In genomic region chr4:134695433-134695832, GRCh38 we compare ENCODE assay signal across 1 cellular context.
TF ChIP-seq lines count a peak whose summit lies in the region.

No MANE protein-coding gene starts in this region.

TF ChIP-seq in WTC11, 78 proteins besides CTCF, POLR2A, EP300 and RAD21 (continued from another document):
- TF ChIP-seq MAX (CRISPR knock-in tag; IDR thresholded peaks at IDR 0.05): no peak
- no peak for TF ChIP-seq ZNF263 (CRISPR knock-in tag; IDR thresholded peaks at IDR 0.05; ENCODE audit: low read depth)
- no peak for TF ChIP-seq ZSCAN18 (CRISPR knock-in tag; IDR thresholded peaks at IDR 0.05)
